8 cellular contexts compared by ENCODE assay signal in genomic region chr3:52820741-52821140, GRCh38.
DNase-seq lines count a peak whose midpoint lies in the region; ATAC-seq and TF ChIP-seq lines count a peak whose summit lies in the region.

No MANE protein-coding gene starts in this region.

- H3K9me3 ChIP-seq in RWPE2 (ENCODE audit: severe bottlenecking) = no peaks in the 10 kb centered on the region

- H3K27me3 ChIP-seq in RWPE2 (ENCODE audit: insufficient read depth, poor library complexity, severe bottlenecking) = no peaks in the 10 kb centered on the region

- no peaks in the 10 kb centered on the region for H3K4me1 ChIP-seq in RWPE2 (ENCODE audit: insufficient read depth, poor library complexity, severe bottlenecking)

- H3K4me3 ChIP-seq in RWPE2 (ENCODE audit: severe bottlenecking) = no peak overlapping the region
- H3K4me3 ChIP-seq in fibroblast of mammary gland (ENCODE audit: control insufficient read depth, low read depth, low read length) = no peak overlapping the region

- no peaks in the 10 kb centered on the region for H3K9me3 Mint-ChIP-seq in stimulated activated naive B cell treated with anti-CD40 and anti-IgM and Interleukin-4, amounts not matched to agents 10 μg/mL and 1 μg/mL and 100 μg/mL, for 72 hours
- H3K9me3 Mint-ChIP-seq in effector memory CD8-positive, alpha-beta T cell = no peaks in the 10 kb centered on the region

- ATAC-seq in RWPE2 (ENCODE audit: low read depth) (no peak), GM18517 (IDR thresholded peaks at IDR 0.05; ENCODE audit: unreplicated experiment) (no peak)
- ATAC-seq in stimulated activated naive B cell treated with anti-CD40 and anti-IgM and Interleukin-4, amounts not matched to agents 10 μg/mL and 1 μg/mL and 100 μg/mL, for 72 hours (replicated peaks) = peak; percentile 59 to 63
- ATAC-seq in effector memory CD8-positive, alpha-beta T cell (replicated peaks) = no peak

- DNase-seq in stimulated activated CD4-positive, alpha-beta T cell treated with anti-CD3 and anti-CD28 coated beads, Interleukin-15, amount 100 ng/mL, for 24 hours = peak; percentile 49
- DNase-seq in stimulated activated CD4-positive, alpha-beta T cell treated with anti-CD3 and anti-CD28 coated beads, Interleukin-4, amount 100 ng/mL, for 1 hour = no peak
- DNase-seq in RWPE2 (ENCODE audit: low spot score) (no peak), fibroblast of mammary gland (ENCODE audit: low read depth) (peak; percentile 12), hippocampal formation (lab: John Stamatoyannopoulos, UW) (no peak)
- DNase-seq in stimulated activated naive B cell treated with anti-CD40 and anti-IgM and Interleukin-4, amounts not matched to agents 10 μg/mL and 1 μg/mL and 100 μg/mL, for 72 hours = no peak
- no peak for DNase-seq in effector memory CD8-positive, alpha-beta T cell

- H3K27ac ChIP-seq in RWPE2 (ENCODE audit: poor library complexity, severe bottlenecking) = no peak overlapping the region

- no peaks in the 10 kb centered on the region for H3K4me1 Mint-ChIP-seq in stimulated activated naive B cell treated with anti-CD40 and anti-IgM and Interleukin-4, amounts not matched to agents 10 μg/mL and 1 μg/mL and 100 μg/mL, for 72 hours
- H3K4me1 Mint-ChIP-seq in effector memory CD8-positive, alpha-beta T cell (ENCODE audit: low read depth in 2 of 2) = no peaks in the 10 kb centered on the region

- TF ChIP-seq CTCF in RWPE2 (IDR thresholded peaks at IDR 0.05; ENCODE audit: poor library complexity, severe bottlenecking) = peak; percentile 34
- peak; percentile 63 for TF ChIP-seq CTCF in fibroblast of mammary gland (conservative IDR thresholded peaks at IDR 0.05; ENCODE audit: control insufficient read depth, insufficient read depth, low read depth, low read length)

- H3K36me3 ChIP-seq in RWPE2 (ENCODE audit: low read depth) = no peaks in the 10 kb centered on the region

- no peak overlapping the region for H3K4me3 Mint-ChIP-seq in stimulated activated naive B cell treated with anti-CD40 and anti-IgM and Interleukin-4, amounts not matched to agents 10 μg/mL and 1 μg/mL and 100 μg/mL, for 72 hours
- H3K4me3 Mint-ChIP-seq in effector memory CD8-positive, alpha-beta T cell = no peak overlapping the region

- no peak overlapping the region for H3K27ac Mint-ChIP-seq in stimulated activated naive B cell treated with anti-CD40 and anti-IgM and Interleukin-4, amounts not matched to agents 10 μg/mL and 1 μg/mL and 100 μg/mL, for 72 hours
- H3K27ac Mint-ChIP-seq in effector memory CD8-positive, alpha-beta T cell = no peak overlapping the region

- no peaks in the 10 kb centered on the region for H3K27me3 Mint-ChIP-seq in stimulated activated naive B cell treated with anti-CD40 and anti-IgM and Interleukin-4, amounts not matched to agents 10 μg/mL and 1 μg/mL and 100 μg/mL, for 72 hours
- H3K27me3 Mint-ChIP-seq in effector memory CD8-positive, alpha-beta T cell = no peaks in the 10 kb centered on the region

- peaks cover 0 to 3% of the 10 kb centered on the region in 2 donors for H3K36me3 Mint-ChIP-seq in stimulated activated naive B cell treated with anti-CD40 and anti-IgM and Interleukin-4, amounts not matched to agents 10 μg/mL and 1 μg/mL and 100 μg/mL, for 72 hours
- H3K36me3 Mint-ChIP-seq in effector memory CD8-positive, alpha-beta T cell (ENCODE audit: insufficient read depth) = no peaks in the 10 kb centered on the region

Comparison
In these comparisons a context has a peak if more than half of its experiments do, and no peak if none do; other contexts are left out.
1. DNase-seq: peak in stimulated activated CD4-positive, alpha-beta T cell treated with anti-CD3 and anti-CD28 coated beads, Interleukin-15, amount 100 ng/mL, for 24 hours (single experiment) and fibroblast of mammary gland (single experiment); none in stimulated activated CD4-positive, alpha-beta T cell treated with anti-CD3 and anti-CD28 coated beads, Interleukin-4, amount 100 ng/mL, for 1 hour (single experiment), RWPE2 (single experiment), stimulated activated naive B cell treated with anti-CD40 and anti-IgM and Interleukin-4, amounts not matched to agents 10 μg/mL and 1 μg/mL and 100 μg/mL, for 72 hours (single experiment), hippocampal formation (0 of 2) and effector memory CD8-positive, alpha-beta T cell (0 of 3).
2. ATAC-seq: peak in stimulated activated naive B cell treated with anti-CD40 and anti-IgM and Interleukin-4, amounts not matched to agents 10 μg/mL and 1 μg/mL and 100 μg/mL, for 72 hours (2 of 2); none in RWPE2 (single experiment), effector memory CD8-positive, alpha-beta T cell (single experiment) and GM18517 (single experiment).